In the genomic region with DNA sequence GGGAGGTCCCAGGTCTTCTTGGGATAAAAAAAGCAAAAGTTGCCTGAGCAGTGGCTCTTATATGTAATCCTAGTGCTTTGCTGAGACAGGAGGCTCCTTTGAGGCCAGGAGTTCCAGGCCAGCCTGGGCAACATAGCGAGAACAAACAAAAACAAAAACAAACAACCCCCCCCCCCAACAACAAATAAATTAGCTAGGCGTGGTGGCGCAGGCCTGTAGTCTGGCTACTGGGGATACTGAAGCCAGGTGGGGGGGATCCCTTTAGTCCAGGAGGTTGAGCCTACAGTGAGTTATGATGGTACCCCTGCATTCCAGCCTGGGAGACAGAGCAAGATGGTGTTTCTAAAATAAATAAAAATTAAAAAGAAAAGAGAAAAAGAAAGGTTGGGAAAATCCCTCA, we compare ENCODE assay signal across 13 cellular contexts. TPM values are rescaled to one million over a fixed set of nuclear protein-coding genes. Genes with fewer than 3 reads are reported as not detected.
DNase-seq lines count a peak whose midpoint lies in the region; ATAC-seq, FAIRE-seq and TF ChIP-seq lines count a peak whose summit lies in the region.
"Had no signal": no experiment of that assay in that cellular context is flagged by ENCODE, and none has a peak within 500 bp of the region (broad histone marks: within the 10 kb centered on the region; RNA-seq: fewer than 3 reads in every experiment).

No MANE protein-coding gene starts in this region.

- H3K9me3 Mint-ChIP-seq in mesothelial cell of epicardium = no peaks in the 10 kb centered on the region
- H3K9me3 Mint-ChIP-seq in activated T-helper 2 cell treated with anti-CD3 and anti-CD28 coated beads, Interferon-gamma antibody, Interleukin-2, Interleukin-4, amounts not matched to agents 10 μg/mL and 5 μg/mL and 100 μg/mL, durations not matched to agents 14 hours and 24 hours and 36 hours = no peaks in the 10 kb centered on the region

- no peak overlapping the region for H3K27ac Mint-ChIP-seq in mesothelial cell of epicardium
- H3K27ac Mint-ChIP-seq in activated T-helper 2 cell treated with anti-CD3 and anti-CD28 coated beads, Interferon-gamma antibody, Interleukin-2, Interleukin-4, amounts not matched to agents 10 μg/mL and 5 μg/mL and 100 μg/mL, durations not matched to agents 14 hours and 24 hours and 36 hours = no peak overlapping the region

- CTCF ChIA-PET in GM10248 (lab: Yijun Ruan, JAX) = no interaction called here

- DNase-seq in heart right ventricle = no peak
- no peak for DNase-seq in left cardiac atrium
- DNase-seq in astrocyte of the cerebellum (ENCODE audit: low read depth) = no peak
- no peak for DNase-seq in mesothelial cell of epicardium (ENCODE audit: low spot score in 2 of 2, unreplicated experiment in 2 of 2)
- no peak for DNase-seq in activated T-helper 2 cell treated with anti-CD3 and anti-CD28 coated beads, Interferon-gamma antibody, Interleukin-2, Interleukin-4, amounts not matched to agents 10 μg/mL and 5 μg/mL and 100 μg/mL, durations not matched to agents 14 hours and 24 hours and 36 hours (ENCODE audit: low spot score)
- DNase-seq in COLO668 (lab: John Stamatoyannopoulos, UW; ENCODE audit: unreplicated experiment) = no peak
- no peak for DNase-seq in GM10248 (ENCODE audit: extremely low spot score)
- DNase-seq in D721Med (ENCODE audit: insufficient read length, low spot score) = no peak
- DNase-seq: activated T-cell treated with anti-CD3 and anti-CD28 coated beads, Interleukin-2, amount 50 U/mL, for 1 hour; central memory CD4-positive, alpha-beta T cell; GOT3; NCI-H2107 had no signal

- H3K4me1 ChIP-seq in heart right ventricle = peaks cover 6 to 28% (median 18%) of the 10 kb centered on the region in 9 donors

- peaks cover 28% of the 10 kb centered on the region for H3K4me1 Mint-ChIP-seq in mesothelial cell of epicardium
- H3K4me1 Mint-ChIP-seq in activated T-helper 2 cell treated with anti-CD3 and anti-CD28 coated beads, Interferon-gamma antibody, Interleukin-2, Interleukin-4, amounts not matched to agents 10 μg/mL and 5 μg/mL and 100 μg/mL, durations not matched to agents 14 hours and 24 hours and 36 hours (ENCODE audit: low read depth) = peaks cover 8% of the 10 kb centered on the region

- 92 to 99% methylated on average over 3 of the region's 3 CpGs for WGBS in heart right ventricle, 2 donors

- POLR2A ChIA-PET in GM10248 (lab: Yijun Ruan, JAX) = no interaction called here

- peak overlapping the region in 7 of 10 donors; percentile 57 to 72 (median 62) for H3K4me3 ChIP-seq in heart right ventricle
- peak overlapping the region; percentile 48 for H3K4me3 ChIP-seq in astrocyte of the cerebellum (ENCODE audit: low read depth, low read length)

- in situ Hi-C loops in astrocyte of the cerebellum (cut with HindIII; ENCODE audit: low sequenced_read_pairs) = no loop called here

- no peak for ATAC-seq in heart right ventricle
- ATAC-seq in left cardiac atrium = no peak

- peak overlapping the region; percentile 65 for H3K4me3 Mint-ChIP-seq in mesothelial cell of epicardium
- H3K4me3 Mint-ChIP-seq in activated T-helper 2 cell treated with anti-CD3 and anti-CD28 coated beads, Interferon-gamma antibody, Interleukin-2, Interleukin-4, amounts not matched to agents 10 μg/mL and 5 μg/mL and 100 μg/mL, durations not matched to agents 14 hours and 24 hours and 36 hours (ENCODE audit: low read depth) = no peak overlapping the region

- H3K27me3 ChIP-seq in heart right ventricle = peaks cover 10 to 40% (median 26%) of the 10 kb centered on the region in 7 donors

- TF ChIP-seq CTCF in heart right ventricle (IDR thresholded peaks at IDR 0.05) = no peak
- no peak for TF ChIP-seq CTCF in astrocyte of the cerebellum (IDR thresholded peaks at IDR 0.05; ENCODE audit: low read depth, low read length, missing control alignments)
- no peak for TF ChIP-seq CTCF in mesothelial cell of epicardium (IDR thresholded peaks at IDR 0.05; ENCODE audit: unreplicated experiment)
- TF ChIP-seq CTCF in GM10248 (IDR thresholded peaks at IDR 0.05; ENCODE audit: control extremely low read depth, extremely low read depth, low read depth, missing control alignments) = no peak
- no peak for TF ChIP-seq CTCF in D721Med (IDR thresholded peaks at IDR 0.05; ENCODE audit: insufficient read depth, missing control alignments)

- no peak for FAIRE-seq in D721Med (lab: Jason Lieb, UNC)
- FAIRE-seq: TTC549 had no signal

- H3K36me3 ChIP-seq in heart right ventricle = no peaks in the 10 kb centered on the region

- intact Hi-C loops in heart right ventricle (cut with DNase I) = no loop called here
- intact Hi-C loops in left cardiac atrium (cut with DNase I) = no loop called here
- intact Hi-C loops in activated T-helper 2 cell treated with anti-CD3 and anti-CD28 coated beads, Interferon-gamma antibody, Interleukin-2, Interleukin-4, amounts not matched to agents 10 μg/mL and 5 μg/mL and 100 μg/mL, durations not matched to agents 14 hours and 24 hours and 36 hours (cut with micrococcal nuclease) = loop anchor here (10.0 kb wide), 1 partner anchor 297 kb away; a partner anchor contains a TSS

- H3K27me3 Mint-ChIP-seq in mesothelial cell of epicardium (ENCODE audit: low read depth) = peaks cover 19% of the 10 kb centered on the region
- H3K27me3 Mint-ChIP-seq in activated T-helper 2 cell treated with anti-CD3 and anti-CD28 coated beads, Interferon-gamma antibody, Interleukin-2, Interleukin-4, amounts not matched to agents 10 μg/mL and 5 μg/mL and 100 μg/mL, durations not matched to agents 14 hours and 24 hours and 36 hours (ENCODE audit: low read depth) = peaks cover 39% of the 10 kb centered on the region

- no peaks in the 10 kb centered on the region for H3K9me3 ChIP-seq in heart right ventricle

- peaks cover 3% of the 10 kb centered on the region for H3K36me3 Mint-ChIP-seq in mesothelial cell of epicardium
- no peaks in the 10 kb centered on the region for H3K36me3 Mint-ChIP-seq in activated T-helper 2 cell treated with anti-CD3 and anti-CD28 coated beads, Interferon-gamma antibody, Interleukin-2, Interleukin-4, amounts not matched to agents 10 μg/mL and 5 μg/mL and 100 μg/mL, durations not matched to agents 14 hours and 24 hours and 36 hours (ENCODE audit: low read depth)

- no peak overlapping the region for H3K27ac ChIP-seq in heart right ventricle

RNA-seq across cellular contexts. Expression of a gene that starts 5.4 kb away (rescaled TPM):
- 1 to 10 TPM in 6 of 10 donors, under 1 TPM in 4; 0.55 to 2.3 (median 1.4) TPM for total RNA-seq in heart right ventricle
- under 1 TPM; 0.59 to 0.72 TPM for polyA plus RNA-seq in heart right ventricle
- 1 to 10 TPM; 4.2 to 4.8 TPM for total RNA-seq in left cardiac atrium
- 25.0 to 27.5 TPM (median 26.4 TPM) in 3 replicates for total RNA-seq in mesothelial cell of epicardium
- 3.9 and 5.9 TPM in 2 replicates for total RNA-seq in activated T-helper 2 cell treated with anti-CD3 and anti-CD28 coated beads, Interferon-gamma antibody, Interleukin-2, Interleukin-4, amounts not matched to agents 10 μg/mL and 5 μg/mL and 100 μg/mL, durations not matched to agents 14 hours and 24 hours and 36 hours
